ENCODE assay signal across 17 cellular contexts in the genomic region with DNA sequence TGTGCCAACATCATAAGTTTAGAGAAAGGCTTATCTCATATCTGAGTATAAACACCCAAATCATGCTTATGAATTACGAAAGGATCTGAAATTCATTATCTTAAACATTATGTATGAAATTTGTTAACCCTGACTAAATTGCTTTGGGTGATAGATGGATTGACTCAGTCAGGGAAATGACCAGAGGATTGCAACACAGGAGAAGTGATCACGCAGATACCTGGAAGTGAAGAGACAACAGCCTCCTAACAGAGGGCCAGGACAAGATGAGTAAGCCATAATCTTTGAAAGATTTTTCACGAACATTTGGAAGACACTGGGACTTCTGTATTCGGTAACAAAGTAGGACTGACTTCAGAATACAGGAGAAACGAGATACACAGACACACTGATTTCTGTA.
A peak's percentile ranks its signal among the peaks of the same experiment; 100 is the strongest.
DNase-seq lines count a peak whose midpoint lies in the region; ATAC-seq, FAIRE-seq and TF ChIP-seq lines count a peak whose summit lies in the region.
"Had no signal": no experiment of that assay in that cellular context is flagged by ENCODE, and none has a peak within 500 bp of the region (broad histone marks: within the 10 kb centered on the region; RNA-seq: fewer than 3 reads in every experiment).

No MANE protein-coding gene starts in this region.

- no peaks in the 10 kb centered on the region for H3K4me1 Mint-ChIP-seq in stimulated activated naive B cell treated with anti-CD40 and anti-IgM and Interleukin-4, amounts not matched to agents 10 μg/mL and 1 μg/mL and 100 μg/mL, for 72 hours
- H3K4me1 Mint-ChIP-seq: CD4-positive, alpha-beta memory T cell had no signal

- H3K27me3 Mint-ChIP-seq in stimulated activated naive B cell treated with anti-CD40 and anti-IgM and Interleukin-4, amounts not matched to agents 10 μg/mL and 1 μg/mL and 100 μg/mL, for 72 hours, result no peaks in the 10 kb centered on the region
- H3K27me3 Mint-ChIP-seq: CD4-positive, alpha-beta memory T cell had no signal

- DNase-seq in GM19239 (ENCODE audit: insufficient read length, low spot score), result no peak
- peak; percentile 53 for DNase-seq in amniotic epithelial cell (ENCODE audit: low read depth)
- DNase-seq in epithelial cell of esophagus (ENCODE audit: low read depth), result peak; percentile 82
- no peak for DNase-seq in stimulated activated naive B cell treated with anti-CD40 and anti-IgM and Interleukin-4, amounts not matched to agents 10 μg/mL and 1 μg/mL and 100 μg/mL, for 72 hours
- DNase-seq in suprapubic skin (ENCODE audit: low spot score in 2 of 2), result no peak
- no peak for DNase-seq in cerebellum (ENCODE audit: low spot score)
- DNase-seq in iPS-NIHi11 (ENCODE audit: low spot score), result no peak
- DNase-seq: BE2C; CD4-positive, alpha-beta memory T cell; DMS79; GOT3; H9 had no signal

- H3K36me3 Mint-ChIP-seq in stimulated activated naive B cell treated with anti-CD40 and anti-IgM and Interleukin-4, amounts not matched to agents 10 μg/mL and 1 μg/mL and 100 μg/mL, for 72 hours, result no peaks in the 10 kb centered on the region
- H3K36me3 Mint-ChIP-seq: CD4-positive, alpha-beta memory T cell had no signal

- H3K27ac Mint-ChIP-seq in stimulated activated naive B cell treated with anti-CD40 and anti-IgM and Interleukin-4, amounts not matched to agents 10 μg/mL and 1 μg/mL and 100 μg/mL, for 72 hours, result peak overlapping the region; percentile 38
- H3K27ac Mint-ChIP-seq: CD4-positive, alpha-beta memory T cell; H9 had no signal

- no peaks in the 10 kb centered on the region for H3K4me1 ChIP-seq in suprapubic skin
- H3K4me1 ChIP-seq: BE2C had no signal

- ATAC-seq in stimulated activated naive B cell treated with anti-CD40 and anti-IgM and Interleukin-4, amounts not matched to agents 10 μg/mL and 1 μg/mL and 100 μg/mL, for 72 hours (replicated peaks), result no peak
- ATAC-seq: HepG2 had no signal

- H3K4me3 Mint-ChIP-seq in stimulated activated naive B cell treated with anti-CD40 and anti-IgM and Interleukin-4, amounts not matched to agents 10 μg/mL and 1 μg/mL and 100 μg/mL, for 72 hours, result no peak overlapping the region
- H3K4me3 Mint-ChIP-seq: CD4-positive, alpha-beta memory T cell; H9 had no signal

- no peak overlapping the region for H3K27ac ChIP-seq in suprapubic skin
- H3K27ac ChIP-seq: C4-2B had no signal

- no peaks in the 10 kb centered on the region for H3K36me3 ChIP-seq in suprapubic skin
- H3K36me3 ChIP-seq: BE2C had no signal

- TF ChIP-seq EP300 in suprapubic skin (IDR thresholded peaks at IDR 0.05), result no peak

- H3K27me3 ChIP-seq in suprapubic skin, result no peaks in the 10 kb centered on the region
- H3K27me3 ChIP-seq: BE2C had no signal

- WGBS in suprapubic skin, result 78% methylated on average over 5 of the region's 5 CpGs

- no peak for TF ChIP-seq POLR2A in suprapubic skin (IDR thresholded peaks at IDR 0.05)

- H3K9me3 ChIP-seq in suprapubic skin, result no peaks in the 10 kb centered on the region
- H3K9me3 ChIP-seq: BE2C had no signal

- H3K9me3 Mint-ChIP-seq in stimulated activated naive B cell treated with anti-CD40 and anti-IgM and Interleukin-4, amounts not matched to agents 10 μg/mL and 1 μg/mL and 100 μg/mL, for 72 hours, result no peaks in the 10 kb centered on the region

- TF ChIP-seq CTCF in epithelial cell of esophagus (IDR thresholded peaks at IDR 0.05; ENCODE audit: insufficient read depth, low read depth, low read length, missing control alignments) (no peak), suprapubic skin (IDR thresholded peaks at IDR 0.05) (no peak)

- FAIRE-seq in GM19239 (lab: Jason Lieb, UNC), result peak; percentile 23
- FAIRE-seq: A204.1, GM12891, HepG2, HTR-8/SVneo had no signal

- no peak overlapping the region for H3K4me3 ChIP-seq in epithelial cell of esophagus (ENCODE audit: low read length)
- no peak overlapping the region for H3K4me3 ChIP-seq in suprapubic skin

Comparison
In these comparisons a context has a peak if more than half of its experiments do, and no peak if none do; other contexts are left out.
1. DNase-seq: peak in amniotic epithelial cell (single experiment) and epithelial cell of esophagus (single experiment); none in GM19239 (single experiment), stimulated activated naive B cell treated with anti-CD40 and anti-IgM and Interleukin-4, amounts not matched to agents 10 μg/mL and 1 μg/mL and 100 μg/mL, for 72 hours (single experiment), suprapubic skin (0 of 2), cerebellum (single experiment) and iPS-NIHi11 (single experiment).